12 cellular contexts compared by ENCODE assay signal in genomic region chr10:11604742-11605650, GRCh38. TPM values are rescaled to one million over a fixed set of nuclear protein-coding genes. Genes with fewer than 3 reads are reported as not detected.
A peak's percentile ranks its signal among the peaks of the same experiment; 100 is the strongest.
DNase-seq lines count a peak whose midpoint lies in the region; ATAC-seq, FAIRE-seq and TF ChIP-seq lines count a peak whose summit lies in the region.
"Had no signal": no experiment of that assay in that cellular context is flagged by ENCODE, and none has a peak within 500 bp of the region (broad histone marks: within the 10 kb centered on the region; RNA-seq: fewer than 3 reads in every experiment).

No MANE protein-coding gene starts in this region.

- no peak overlapping the region for H3K14ac ChIP-seq in H9 (ENCODE audit: insufficient read depth, low read length)

- no peaks in the 10 kb centered on the region for H3K36me3 Mint-ChIP-seq in stimulated activated naive CD8-positive, alpha-beta T cell treated with anti-CD3 and anti-CD28 coated beads, Interleukin-15, Interleukin-2, amounts not matched to agents 100 ng/mL and 50 ng/mL, for 24 hours (ENCODE audit: low read depth)
- peaks cover 3 to 9% (median 4%) of the 10 kb centered on the region in 3 experiments; a peak in 4 of 7 replicates for H3K36me3 Mint-ChIP-seq in H9 (ENCODE audit: insufficient read depth in 1 of 3, low read depth in 3 of 3)

- H3T11ph ChIP-seq in H9 (ENCODE audit: low read length), result no peak overlapping the region

- H3K9me3 Mint-ChIP-seq in stimulated activated naive CD8-positive, alpha-beta T cell treated with anti-CD3 and anti-CD28 coated beads, Interleukin-15, Interleukin-2, amounts not matched to agents 100 ng/mL and 50 ng/mL, for 24 hours, result no peaks in the 10 kb centered on the region
- no peaks in the 10 kb centered on the region for H3K9me3 Mint-ChIP-seq in H9

- no peak overlapping the region for H2BK120ac ChIP-seq in H9 (ENCODE audit: low read depth, low read length, poor library complexity, severe bottlenecking)

- H3K4me1 Mint-ChIP-seq in stimulated activated naive CD8-positive, alpha-beta T cell treated with anti-CD3 and anti-CD28 coated beads, Interleukin-15, Interleukin-2, amounts not matched to agents 100 ng/mL and 50 ng/mL, for 24 hours (ENCODE audit: low read depth), result peaks cover 74% of the 10 kb centered on the region
- H3K4me1 Mint-ChIP-seq in H9, result peaks cover 49 to 53% of the 10 kb centered on the region in 2 experiments

- H3K18ac ChIP-seq in H9 (ENCODE audit: insufficient read length, low read depth, low read length), result no peak overlapping the region

- H2AK5ac ChIP-seq in H9 (ENCODE audit: insufficient read length, low read length), result no peak overlapping the region

- WGBS in K562 (ENCODE audit: insufficient coverage, low coverage, missing lambda C conversion rate), result 4% methylated on average over 2 of the region's 2 CpGs
- no CpG with 5 or more reads among the region's 2 CpGs for WGBS in H9 (ENCODE audit: extremely low coverage, insufficient read length, low lambda C conversion rate)

- peaks cover 5% of the 10 kb centered on the region for H3K79me1 ChIP-seq in H9 (ENCODE audit: insufficient read depth, low read depth, low read length, poor library complexity, severe bottlenecking)

- no peak overlapping the region for H4K91ac ChIP-seq in H9 (ENCODE audit: insufficient read length, low read depth, low read length)

- no peak for FAIRE-seq in K562 (lab: Jason Lieb, UNC)
- FAIRE-seq: kidney had no signal

- H4K8ac ChIP-seq in H9 (replicated peaks; ENCODE audit: insufficient read length, low read depth, low read length), result no peak overlapping the region

- H2AFZ ChIP-seq in K562 (ENCODE audit: low read depth, low read length) (no peak overlapping the region), H9 (ENCODE audit: low read length) (no peak overlapping the region)

- TF ChIP-seq RAD21 in K562 (CRISPR knock-in tag; conservative IDR thresholded peaks at IDR 0.05 in 1 of 2, IDR thresholded peaks at IDR 0.05 in 1 of 2), result no peak

- TF ChIP-seq POLR2A in K562 (conservative IDR thresholded peaks at IDR 0.05), result no peak

- no peaks in the 10 kb centered on the region for H3K27me3 Mint-ChIP-seq in stimulated activated naive CD8-positive, alpha-beta T cell treated with anti-CD3 and anti-CD28 coated beads, Interleukin-15, Interleukin-2, amounts not matched to agents 100 ng/mL and 50 ng/mL, for 24 hours
- H3K27me3 Mint-ChIP-seq in H9 (ENCODE audit: low read depth), result no peaks in the 10 kb centered on the region

- H3K27ac Mint-ChIP-seq in stimulated activated naive CD8-positive, alpha-beta T cell treated with anti-CD3 and anti-CD28 coated beads, Interleukin-15, Interleukin-2, amounts not matched to agents 100 ng/mL and 50 ng/mL, for 24 hours, result peak overlapping the region; percentile 36
- H3K27ac Mint-ChIP-seq in H9, result no peak overlapping the region

- H3K9me3 ChIP-seq in KOPT-K1 (ENCODE audit: insufficient read depth, low read length, poor library complexity, severe bottlenecking), result peaks cover 16% of the 10 kb centered on the region
- H3K9me3 ChIP-seq in K562 (replicated peaks; ENCODE audit: control insufficient read depth, insufficient read depth, low read depth, low read length), result no peaks in the 10 kb centered on the region
- H3K9me3 ChIP-seq in H9 (ENCODE audit: control insufficient read depth, low read depth, low read length), result no peaks in the 10 kb centered on the region

- no peak overlapping the region for H2BK15ac ChIP-seq in H9 (ENCODE audit: low read depth, low read length)

- CTCF ChIA-PET in K562 (lab: Yijun Ruan, JAX; ENCODE audit: low intra/inter-chr PET ratio), result no interaction called here

- no peaks in the 10 kb centered on the region for H3K23me2 ChIP-seq in H9 (ENCODE audit: insufficient read length, low read depth, low read length, poor library complexity, severe bottlenecking)

- no peak overlapping the region for H3K4me3 ChIP-seq in K562
- no peak overlapping the region for H3K4me3 ChIP-seq in brain microvascular endothelial cell (ENCODE audit: low read depth, low read length)
- H3K4me3 ChIP-seq: SK-N-MC had no signal

- intact Hi-C loops in K562 (cut with micrococcal nuclease), result loop anchor here (2.0 to 5.0 kb wide), 2 partner anchors 16 to 68 kb away; no protein-coding TSS in a partner anchor

- H3K4me1 ChIP-seq in K562 (replicated peaks in 1 of 2; ENCODE audit: control insufficient read depth in 2 of 2, insufficient read depth in 2 of 2, low read length in 2 of 2) (peaks cover 28 to 60% of the 10 kb centered on the region in 2 experiments), H9 (ENCODE audit: insufficient read depth, low read length) (peaks cover 13% of the 10 kb centered on the region)

- no peak overlapping the region for H2BK12ac ChIP-seq in H9 (ENCODE audit: insufficient read length, low read depth, low read length)

- no peaks in the 10 kb centered on the region for H3K9me1 ChIP-seq in K562 (ENCODE audit: control insufficient read depth, insufficient read depth, low read length)

- no peak overlapping the region for H3K56ac ChIP-seq in H9 (ENCODE audit: insufficient read length, low read depth, low read length)

- peaks cover 100% of the 10 kb centered on the region for H3K79me2 ChIP-seq in K562 (ENCODE audit: control insufficient read depth, insufficient read depth, low read length)
- peaks cover 44% of the 10 kb centered on the region; the same call in 1 of the 2 replicates for H3K79me2 ChIP-seq in H9 (ENCODE audit: insufficient read depth, low read length)

- H3K27ac ChIP-seq in KOPT-K1 (ENCODE audit: low read depth, low read length, poor library complexity, severe bottlenecking) (peak overlapping the region; percentile 37), K562 (ENCODE audit: extremely low read depth, low read depth, low read length) (peak overlapping the region; percentile 54), H9 (ENCODE audit: insufficient read length, low read depth, low read length) (no peak overlapping the region), brain microvascular endothelial cell (no peak overlapping the region)
- H3K27ac ChIP-seq: C4-2B, SK-N-MC had no signal

- no peak overlapping the region for H3K4ac ChIP-seq in H9 (ENCODE audit: low read depth, low read length)

- POLR2A ChIA-PET in K562 (lab: Yijun Ruan, JAX), result interaction anchor here (1.3 to 3.8 kb wide), 2 partner anchors 11 to 15 kb away, joined by 5 to 24 read pairs; no protein-coding TSS in a partner anchor

- H3K36me3 ChIP-seq in KOPT-K1 (ENCODE audit: insufficient read depth, low read length) (no peaks in the 10 kb centered on the region), K562 (ENCODE audit: control insufficient read depth, insufficient read depth, low read length) (peaks cover 4% of the 10 kb centered on the region; the same call in 1 of the 3 replicates), brain microvascular endothelial cell (replicated peaks) (no peaks in the 10 kb centered on the region)

- H3K4me2 ChIP-seq in K562 (ENCODE audit: insufficient read depth, low read length), result peak overlapping the region; percentile 66
- no peak overlapping the region for H3K4me2 ChIP-seq in H9 (ENCODE audit: insufficient read depth, insufficient read length, low read length)

- in situ Hi-C loops in K562 (cut with MboI), result no loop called here
- in situ Hi-C loops in brain microvascular endothelial cell (cut with HindIII; ENCODE audit: low pct_ligation_motif_present, low sequenced_read_pairs), result no loop called here

- H4K20me1 ChIP-seq in K562 (replicated peaks; ENCODE audit: control insufficient read depth, insufficient read depth, low read length), result 0 out of 2 replicates have a peak, but pooled peaks cover 7% of the 10 kb centered on the region
- H4K20me1 ChIP-seq in H9 (ENCODE audit: control insufficient read depth, insufficient read depth, insufficient read length), result no peaks in the 10 kb centered on the region

- peak overlapping the region; percentile 69 for H3K4me3 Mint-ChIP-seq in stimulated activated naive CD8-positive, alpha-beta T cell treated with anti-CD3 and anti-CD28 coated beads, Interleukin-15, Interleukin-2, amounts not matched to agents 100 ng/mL and 50 ng/mL, for 24 hours
- H3K4me3 Mint-ChIP-seq in H9, result no peak overlapping the region

- H2BK20ac ChIP-seq in H9 (ENCODE audit: low read depth, low read length, poor library complexity, severe bottlenecking), result no peak overlapping the region

- H3K9ac ChIP-seq in K562 (ENCODE audit: insufficient read depth in 1 of 2, low read depth in 2 of 2, low read length in 2 of 2) (peak overlapping the region in 1 of 2 experiments; percentile 32; a peak in 1 of 4 replicates), H9 (ENCODE audit: extremely low read depth, insufficient read length, low read length) (no peak overlapping the region)

- no peak for ATAC-seq in stimulated activated naive CD8-positive, alpha-beta T cell treated with anti-CD3 and anti-CD28 coated beads, Interleukin-15, Interleukin-2, amounts not matched to agents 100 U/mL and 50 U/mL, for 24 hours
- ATAC-seq in K562 (peak; percentile 24), GM21381 (IDR thresholded peaks at IDR 0.05; ENCODE audit: unreplicated experiment) (no peak), GM21515 (IDR thresholded peaks at IDR 0.05; ENCODE audit: unreplicated experiment) (no peak)

- H3K27me3 ChIP-seq in K562 (ENCODE audit: control insufficient read depth in 2 of 2, insufficient read depth in 2 of 2, low read length in 2 of 2) (no peaks in the 10 kb centered on the region), H9 (ENCODE audit: insufficient read depth, low read length) (no peaks in the 10 kb centered on the region), brain microvascular endothelial cell (replicated peaks) (no peaks in the 10 kb centered on the region)

- no peak for TF ChIP-seq CTCF in K562 (IDR thresholded peaks at IDR 0.05 in 2 of 3, conservative IDR thresholded peaks at IDR 0.05 in 1 of 3; ENCODE audit: insufficient read depth in 2 of 3, low read depth in 1 of 3, low read length in 3 of 3)
- TF ChIP-seq CTCF in H9 (conservative IDR thresholded peaks at IDR 0.05), result no peak
- TF ChIP-seq CTCF in brain microvascular endothelial cell (IDR thresholded peaks at IDR 0.05; ENCODE audit: low read depth, low read length, missing control alignments), result no peak

- no peak for TF ChIP-seq EP300 in K562 (IDR thresholded peaks at IDR 0.05; ENCODE audit: low read length)

- no peak overlapping the region for H4K5ac ChIP-seq in H9 (ENCODE audit: insufficient read length, low read depth, low read length)

- no peak for DNase-seq in stimulated activated naive CD8-positive, alpha-beta T cell treated with anti-CD3 and anti-CD28 coated beads, Interleukin-15, Interleukin-2, amounts not matched to agents 100 U/mL and 50 U/mL, for 24 hours
- DNase-seq in K562 (ENCODE audit: extremely low read depth in 1 of 4, low spot score in 3 of 4) (no peak), H9 (no peak), brain microvascular endothelial cell (no peak)
- DNase-seq: kidney, NCI-H446 had no signal

- no peak overlapping the region for H2BK5ac ChIP-seq in H9 (ENCODE audit: insufficient read length, low read length)

- no peak overlapping the region for H3K23ac ChIP-seq in H9 (ENCODE audit: insufficient read length, low read depth, low read length)

- no TSS peak for BruUV-seq in K562 (replicated peaks; lab: Mats Ljungman, UMichigan)

RNA-seq across cellular contexts. Expression of gene USP6NL, which starts 6.5 kb away (rescaled TPM):
- total RNA-seq in K562 (2011; cell fraction: chromatin; rRNA removed; ENCODE audit: low replicate concordance), result 21.7 and 68.0 TPM in 2 replicates
- 11.3 and 18.0 TPM in 2 replicates for total RNA-seq in K562 (2011; cell fraction: nucleolus; rRNA removed)
- total RNA-seq in K562 (2011; cell fraction: nucleoplasm; rRNA removed), result 45.8 and 75.7 TPM in 2 replicates
- 19.8 and 24.0 TPM in 2 replicates for total RNA-seq in K562 (2014; rRNA removed)
- 20.4 and 23.6 TPM in 2 replicates for total RNA-seq in K562 (2014; rRNA removed; fragmentation: Illumina TruSeq; extraction: Trizol)
- 22.1 and 24.5 TPM in 2 replicates for total RNA-seq in K562 (2015; rRNA removed; fragmentation: Illumina TruSeq; extraction: Trizol)
- 25.1 and 26.6 TPM in 2 replicates for total RNA-seq in K562 (2021)
- 11.5 and 16.8 TPM in 2 replicates for polyA plus RNA-seq in K562 (2011; rRNA removed)
- polyA plus RNA-seq in K562 (2011; cell fraction: cytosol; rRNA removed), result 10.2 and 10.7 TPM in 2 replicates
- polyA plus RNA-seq in K562 (2011; cell fraction: nucleus; rRNA removed), result 22.8 and 27.5 TPM in 2 replicates
- polyA plus RNA-seq in K562 (2012), result 20.8 and 21.4 TPM in 2 replicates
- polyA plus RNA-seq in K562 (2014; fragmentation: Illumina TruSeq; extraction: Trizol), result 20.0 and 22.0 TPM in 2 replicates
- polyA plus RNA-seq in K562 (2014; fragmentation: Nextera tagmentation; extraction: Ambion mirVana), result 1 to 10 TPM; 3.2 to 3.8 TPM
- 17.0 and 17.8 TPM in 2 replicates for polyA plus RNA-seq in K562 (2014; rRNA removed)
- 19.0 and 21.8 TPM in 2 replicates for polyA minus RNA-seq in K562 (2011; rRNA and poly(A)+ RNA removed)
- polyA minus RNA-seq in K562 (2011; cell fraction: cytosol; rRNA and poly(A)+ RNA removed), result 8.5 and 11.0 TPM in 2 replicates
- polyA minus RNA-seq in K562 (2011; cell fraction: nucleus; rRNA and poly(A)+ RNA removed), result 20.2 and 24.8 TPM in 2 replicates
- total RNA-seq in H9 (2021), result 27.7 and 28.3 TPM in 2 replicates

Comparison
In these comparisons a context has a peak if more than half of its experiments do, and no peak if none do; other contexts are left out.
1. H3K27ac ChIP-seq: peak in KOPT-K1 (single experiment) and K562 (single experiment); none in H9 (single experiment) and brain microvascular endothelial cell (single experiment).